Comparison of ENCODE assay signal across 8 cellular contexts in the genomic region with DNA sequence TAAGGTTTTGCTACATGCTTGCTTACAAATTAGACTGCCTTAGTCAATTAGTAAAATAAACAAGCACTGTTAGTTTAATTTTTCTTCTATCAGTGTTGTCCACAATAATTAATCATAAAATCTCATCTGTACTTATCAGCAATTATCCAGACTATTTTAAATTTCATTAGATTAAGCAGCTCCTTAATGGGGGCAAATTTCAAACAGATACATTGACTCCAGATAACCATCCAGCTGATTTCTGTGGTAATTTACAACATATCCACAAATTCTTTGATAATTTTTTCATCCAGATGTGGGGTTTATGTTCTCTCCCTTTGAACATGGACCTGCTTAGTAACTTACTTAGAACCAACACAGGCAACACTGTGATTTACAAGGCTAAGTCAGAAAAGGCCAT.
"Had no signal": no experiment of that assay in that cellular context is flagged by ENCODE, and none has a peak within 500 bp of the region (broad histone marks: within the 10 kb centered on the region; RNA-seq: fewer than 3 reads in every experiment).

No MANE protein-coding gene starts in this region.

- DNase-seq: GOT3, H9, HFFc6, IMR-90, KG1 had no signal

- H3K27ac Mint-ChIP-seq: HFFc6 had no signal

- H3K9me3 Mint-ChIP-seq: HFFc6 had no signal

- H3K4me3 Mint-ChIP-seq: H9, HFFc6 had no signal

- H3K4me3 ChIP-seq: K562 had no signal

- H3K27ac ChIP-seq: HL-60 had no signal

- ATAC-seq: HCT116, K562 had no signal
